ENCODE assay signal across 14 cellular contexts in genomic region chr3:31361391-31362273, GRCh38.
DNase-seq lines count a peak whose midpoint lies in the region; ATAC-seq and TF ChIP-seq lines count a peak whose summit lies in the region.
"Had no signal": no experiment of that assay in that cellular context is flagged by ENCODE, and none has a peak within 500 bp of the region (broad histone marks: within the 10 kb centered on the region; RNA-seq: fewer than 3 reads in every experiment).

No MANE protein-coding gene starts in this region.

- H3K4me3 Mint-ChIP-seq in effector memory CD8-positive, alpha-beta T cell: no peak overlapping the region
- H3K4me3 Mint-ChIP-seq: stimulated activated naive CD8-positive, alpha-beta T cell treated with anti-CD3 and anti-CD28 coated beads, Interleukin-15, amount 100 ng/mL, for 72 hours had no signal

- no peak for TF ChIP-seq RAD21 in SK-N-SH (IDR thresholded peaks at IDR 0.05; ENCODE audit: low read length)

- H3K9me3 Mint-ChIP-seq in effector memory CD8-positive, alpha-beta T cell: no peaks in the 10 kb centered on the region
- H3K9me3 Mint-ChIP-seq: stimulated activated naive CD8-positive, alpha-beta T cell treated with anti-CD3 and anti-CD28 coated beads, Interleukin-15, amount 100 ng/mL, for 72 hours had no signal

- DNase-seq in SK-N-SH: no peak
- peak; percentile 24 for DNase-seq in adipocyte (ENCODE audit: low read depth)
- peak; percentile 45 for DNase-seq in kidney epithelial cell (ENCODE audit: low read depth)
- DNase-seq in effector memory CD8-positive, alpha-beta T cell: no peak
- no peak for DNase-seq in NCI-H187 (lab: John Stamatoyannopoulos, UW)
- DNase-seq in NCI-H1417 (lab: John Stamatoyannopoulos, UW): no peak
- no peak for DNase-seq in stimulated activated naive CD8-positive, alpha-beta T cell treated with anti-CD3 and anti-CD28 coated beads, Interleukin-15, Interleukin-2, amounts not matched to agents 100 U/mL and 50 U/mL, for 24 hours
- DNase-seq: 8988T; amniotic stem cell; NCI-H1417 treated with DMSO at 0.1 percent for 48 hours; nucleus accumbens; stimulated activated CD4-positive, alpha-beta T cell treated with anti-CD3 and anti-CD28 coated beads, Interleukin-4, amount 100 ng/mL, for 1 hour; stimulated activated naive CD8-positive, alpha-beta T cell treated with anti-CD3 and anti-CD28 coated beads, Interleukin-15, amount 100 ng/mL, for 72 hours had no signal

- peak overlapping the region; percentile 45 for H2AFZ ChIP-seq in SK-N-SH (ENCODE audit: low read depth)

- no peaks in the 10 kb centered on the region for H3F3A ChIP-seq in SK-N-SH (replicated peaks; ENCODE audit: insufficient read depth)

- TF ChIP-seq EP300 in SK-N-SH (IDR thresholded peaks at IDR 0.05; ENCODE audit: borderline replicate concordance in 1 of 2, low read depth in 1 of 2, low read length in 1 of 2): no peak

- TF ChIP-seq CTCF in SK-N-SH (IDR thresholded peaks at IDR 0.05) (no peak), kidney epithelial cell (IDR thresholded peaks at IDR 0.05; ENCODE audit: insufficient read depth, low read length, poor library complexity, severe bottlenecking) (no peak)

- no peaks in the 10 kb centered on the region for H3K36me3 Mint-ChIP-seq in effector memory CD8-positive, alpha-beta T cell (ENCODE audit: insufficient read depth)

- no peak overlapping the region for H3K27ac Mint-ChIP-seq in effector memory CD8-positive, alpha-beta T cell
- H3K27ac Mint-ChIP-seq: stimulated activated naive CD8-positive, alpha-beta T cell treated with anti-CD3 and anti-CD28 coated beads, Interleukin-15, amount 100 ng/mL, for 72 hours had no signal

- ATAC-seq in SK-N-SH treated with all-trans-retinoic acid at 6 μM for 48 hours: no peak
- no peak for ATAC-seq in effector memory CD8-positive, alpha-beta T cell (replicated peaks)
- ATAC-seq in stimulated activated naive CD8-positive, alpha-beta T cell treated with anti-CD3 and anti-CD28 coated beads, Interleukin-15, Interleukin-2, amounts not matched to agents 100 U/mL and 50 U/mL, for 24 hours: no peak
- ATAC-seq: stimulated activated naive CD8-positive, alpha-beta T cell treated with anti-CD3 and anti-CD28 coated beads, Interleukin-15, amount 100 ng/mL, for 72 hours had no signal

- no peaks in the 10 kb centered on the region for H3K4me1 Mint-ChIP-seq in effector memory CD8-positive, alpha-beta T cell (ENCODE audit: low read depth in 2 of 2)

- no peaks in the 10 kb centered on the region for H3K9me3 ChIP-seq in SK-N-SH
- H3K9me3 ChIP-seq in adipocyte (ENCODE audit: control insufficient read depth, low read length): no peaks in the 10 kb centered on the region

- H3K9me2 ChIP-seq in SK-N-SH: no peaks in the 10 kb centered on the region

- H3K4me3 ChIP-seq in SK-N-SH (ENCODE audit: low read depth in 2 of 2, low read length in 1 of 2) (peak overlapping the region in 1 of 2 experiments; percentile 25; a peak in 1 of 4 replicates), adipocyte (ENCODE audit: low read length) (peak overlapping the region; percentile 46), kidney epithelial cell (ENCODE audit: low read depth, low read length) (no peak overlapping the region)

- no peaks in the 10 kb centered on the region for H3K27me3 Mint-ChIP-seq in effector memory CD8-positive, alpha-beta T cell
- H3K27me3 Mint-ChIP-seq: stimulated activated naive CD8-positive, alpha-beta T cell treated with anti-CD3 and anti-CD28 coated beads, Interleukin-15, amount 100 ng/mL, for 72 hours had no signal

- H3K27me3 ChIP-seq in SK-N-SH (ENCODE audit: insufficient read depth): no peaks in the 10 kb centered on the region
- H3K27me3 ChIP-seq in adipocyte (replicated peaks; ENCODE audit: control insufficient read depth, insufficient read depth, low read length): no peaks in the 10 kb centered on the region
- no peaks in the 10 kb centered on the region for H3K27me3 ChIP-seq in kidney epithelial cell (ENCODE audit: control insufficient read depth, insufficient read depth, low read length)

- POLR2A ChIA-PET in SK-N-SH (lab: Yijun Ruan, JAX): no interaction called here

- no peaks in the 10 kb centered on the region for H3K79me2 ChIP-seq in SK-N-SH (ENCODE audit: insufficient read depth)

- H3K9ac ChIP-seq in SK-N-SH (no peak overlapping the region), adipocyte (ENCODE audit: low read length) (peak overlapping the region; percentile 56)

- H3K36me3 ChIP-seq in SK-N-SH (replicated peaks in 1 of 2; ENCODE audit: control insufficient read depth in 1 of 2, insufficient read depth in 2 of 2, low read length in 1 of 2): no peaks in the 10 kb centered on the region
- H3K36me3 ChIP-seq in adipocyte (ENCODE audit: control insufficient read depth, insufficient read depth, low read length, severe bottlenecking): no peaks in the 10 kb centered on the region
- H3K36me3 ChIP-seq in kidney epithelial cell (ENCODE audit: control insufficient read depth, insufficient read depth, low read length): no peaks in the 10 kb centered on the region

- H3K4me2 ChIP-seq in SK-N-SH: peak overlapping the region; percentile 46; the same call in 1 of the 2 replicates

- 45% methylated on average over 6 of the region's 6 CpGs for WGBS in SK-N-SH (ENCODE audit: low lambda C conversion rate)

- no peaks in the 10 kb centered on the region; a peak in 1 of 4 replicates for H3K4me1 ChIP-seq in SK-N-SH (ENCODE audit: control insufficient read depth in 1 of 2, insufficient read depth in 2 of 2, low read depth in 1 of 2, low read length in 1 of 2)
- peaks cover 40% of the 10 kb centered on the region for H3K4me1 ChIP-seq in adipocyte (ENCODE audit: control insufficient read depth, insufficient read depth, low read length)

- H3K27ac ChIP-seq in SK-N-SH (ENCODE audit: low read depth in 2 of 2, low read length in 1 of 2): peak overlapping the region in 1 of 2 experiments; percentile 33; a peak in 2 of 4 replicates

- no peaks in the 10 kb centered on the region for H4K20me1 ChIP-seq in SK-N-SH (ENCODE audit: insufficient read depth)

- CTCF ChIA-PET in SK-N-SH (lab: Yijun Ruan, JAX): no interaction called here

TF ChIP-seq in SK-N-SH, 30 proteins besides CTCF, POLR2A, EP300 and RAD21:
- no peak for TF ChIP-seq MXI1 (IDR thresholded peaks at IDR 0.05; ENCODE audit: low read depth, low read length)
- TF ChIP-seq GABPA (IDR thresholded peaks at IDR 0.05; ENCODE audit: low read depth): no peak
- TF ChIP-seq USF1 (IDR thresholded peaks at IDR 0.05; ENCODE audit: borderline replicate concordance, low read depth): no peak
- no peak for TF ChIP-seq RFX5 (IDR thresholded peaks at IDR 0.05; ENCODE audit: low read length)
- TF ChIP-seq USF2 (IDR thresholded peaks at IDR 0.05; ENCODE audit: borderline replicate concordance, low read depth, low read length): no peak

TF ChIP-seq in SK-N-SH treated with all-trans-retinoic acid at 6 μM for 48 hours, 23 proteins besides CTCF, POLR2A, EP300 and RAD21:
- TF ChIP-seq, protein P1, sequence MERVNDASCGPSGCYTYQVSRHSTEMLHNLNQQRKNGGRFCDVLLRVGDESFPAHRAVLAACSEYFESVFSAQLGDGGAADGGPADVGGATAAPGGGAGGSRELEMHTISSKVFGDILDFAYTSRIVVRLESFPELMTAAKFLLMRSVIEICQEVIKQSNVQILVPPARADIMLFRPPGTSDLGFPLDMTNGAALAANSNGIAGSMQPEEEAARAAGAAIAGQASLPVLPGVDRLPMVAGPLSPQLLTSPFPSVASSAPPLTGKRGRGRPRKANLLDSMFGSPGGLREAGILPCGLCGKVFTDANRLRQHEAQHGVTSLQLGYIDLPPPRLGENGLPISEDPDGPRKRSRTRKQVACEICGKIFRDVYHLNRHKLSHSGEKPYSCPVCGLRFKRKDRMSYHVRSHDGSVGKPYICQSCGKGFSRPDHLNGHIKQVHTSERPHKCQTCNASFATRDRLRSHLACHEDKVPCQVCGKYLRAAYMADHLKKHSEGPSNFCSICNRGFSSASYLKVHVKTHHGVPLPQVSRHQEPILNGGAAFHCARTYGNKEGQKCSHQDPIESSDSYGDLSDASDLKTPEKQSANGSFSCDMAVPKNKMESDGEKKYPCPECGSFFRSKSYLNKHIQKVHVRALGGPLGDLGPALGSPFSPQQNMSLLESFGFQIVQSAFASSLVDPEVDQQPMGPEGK (CRISPR knock-in tag; IDR thresholded peaks at IDR 0.05; ENCODE audit: borderline replicate concordance): no peak
- TF ChIP-seq, protein P2, sequence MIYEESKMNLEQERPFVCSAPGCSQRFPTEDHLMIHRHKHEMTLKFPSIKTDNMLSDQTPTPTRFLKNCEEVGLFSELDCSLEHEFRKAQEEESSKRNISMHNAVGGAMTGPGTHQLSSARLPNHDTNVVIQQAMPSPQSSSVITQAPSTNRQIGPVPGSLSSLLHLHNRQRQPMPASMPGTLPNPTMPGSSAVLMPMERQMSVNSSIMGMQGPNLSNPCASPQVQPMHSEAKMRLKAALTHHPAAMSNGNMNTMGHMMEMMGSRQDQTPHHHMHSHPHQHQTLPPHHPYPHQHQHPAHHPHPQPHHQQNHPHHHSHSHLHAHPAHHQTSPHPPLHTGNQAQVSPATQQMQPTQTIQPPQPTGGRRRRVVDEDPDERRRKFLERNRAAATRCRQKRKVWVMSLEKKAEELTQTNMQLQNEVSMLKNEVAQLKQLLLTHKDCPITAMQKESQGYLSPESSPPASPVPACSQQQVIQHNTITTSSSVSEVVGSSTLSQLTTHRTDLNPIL (CRISPR knock-in tag; IDR thresholded peaks at IDR 0.05; ENCODE audit: low read depth): no peak
- no peak for TF ChIP-seq ESRRG (CRISPR knock-in tag; IDR thresholded peaks at IDR 0.05)
- no peak for TF ChIP-seq ARNTL (CRISPR knock-in tag; IDR thresholded peaks at IDR 0.05; ENCODE audit: borderline replicate concordance, low read depth)
TF ChIP-seq in SK-N-SH treated with all-trans-retinoic acid at 6 μM for 48 hours: peak in this region for 0.

Comparison
In these comparisons a context has a peak if more than half of its experiments do, and no peak if none do; other contexts are left out.
1. DNase-seq: peak in adipocyte (single experiment) and kidney epithelial cell (single experiment); none in SK-N-SH (single experiment), effector memory CD8-positive, alpha-beta T cell (0 of 3), NCI-H187 (0 of 2), NCI-H1417 (0 of 3) and stimulated activated naive CD8-positive, alpha-beta T cell treated with anti-CD3 and anti-CD28 coated beads, Interleukin-15, Interleukin-2, amounts not matched to agents 100 U/mL and 50 U/mL, for 24 hours (single experiment).